Comparison of ENCODE assay signal across 14 cellular contexts in the genomic region with DNA sequence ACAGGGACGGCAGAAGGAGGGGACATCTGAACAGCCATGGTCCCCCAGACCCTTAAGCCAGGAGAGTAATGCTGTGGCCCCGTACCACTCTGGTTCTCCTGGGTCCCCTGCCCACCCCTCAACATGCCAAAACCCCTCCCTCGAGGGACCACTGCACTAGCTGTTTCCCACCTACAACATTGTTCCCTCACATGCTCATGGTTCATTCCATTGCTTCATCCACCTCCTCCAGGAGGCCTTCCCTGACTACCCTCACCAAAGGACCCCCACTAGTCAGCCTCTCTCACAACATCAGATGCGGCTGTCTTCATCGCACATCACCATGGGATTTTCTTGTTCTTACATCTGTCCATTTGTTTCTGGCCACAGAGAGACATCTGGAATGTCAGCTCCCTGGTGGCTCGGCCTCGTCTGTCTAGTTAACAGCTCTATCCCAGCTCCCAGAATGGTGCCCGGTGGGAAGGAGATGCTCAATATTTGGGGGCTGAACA. TPM values are rescaled to one million over a fixed set of nuclear protein-coding genes. Genes with fewer than 3 reads are reported as not detected.
A peak's percentile ranks its signal among the peaks of the same experiment; 100 is the strongest.
DNase-seq lines count a peak whose midpoint lies in the region; ATAC-seq and TF ChIP-seq lines count a peak whose summit lies in the region.
"Had no signal": no experiment of that assay in that cellular context is flagged by ENCODE, and none has a peak within 500 bp of the region (broad histone marks: within the 10 kb centered on the region; RNA-seq: fewer than 3 reads in every experiment).

No MANE protein-coding gene starts in this region.

- TF ChIP-seq CTCF in Caco-2 (IDR thresholded peaks at IDR 0.05; ENCODE audit: insufficient read depth in 1 of 2, low read depth in 1 of 2, low read length in 1 of 2, severe bottlenecking in 1 of 2, unreplicated experiment in 1 of 2) (no peak), body of pancreas (IDR thresholded peaks at IDR 0.05) (no peak), mesothelial cell of epicardium (IDR thresholded peaks at IDR 0.05; ENCODE audit: unreplicated experiment) (no peak), type B pancreatic cell (conservative IDR thresholded peaks at IDR 0.05) (no peak)

- peaks cover 24% of the 10 kb centered on the region for H3K36me3 Mint-ChIP-seq in Caco-2 (ENCODE audit: insufficient read depth, unreplicated experiment)
- no peaks in the 10 kb centered on the region for H3K36me3 Mint-ChIP-seq in mesothelial cell of epicardium
- H3K36me3 Mint-ChIP-seq in type B pancreatic cell = no peaks in the 10 kb centered on the region

- no TSS peak for BruUV-seq in Caco-2 (replicated peaks; lab: Mats Ljungman, UMichigan)

- no peaks in the 10 kb centered on the region for H3K36me3 ChIP-seq in Caco-2 (ENCODE audit: control insufficient read depth, insufficient read depth, low read length)
- no peaks in the 10 kb centered on the region for H3K36me3 ChIP-seq in body of pancreas (replicated peaks in 1 of 2; ENCODE audit: insufficient read depth in 1 of 2, low read depth in 2 of 2)
- H3K36me3 ChIP-seq: right lobe of liver had no signal

- WGBS in body of pancreas, 2 donors = 92 to 96% methylated on average over 7 to 8 of the region's 8 CpGs

- H3K4me3 Mint-ChIP-seq in Caco-2 (ENCODE audit: unreplicated experiment) = peak overlapping the region; percentile 95
- peak overlapping the region; percentile 92 for H3K4me3 Mint-ChIP-seq in mesothelial cell of epicardium
- peak overlapping the region; percentile 93 for H3K4me3 Mint-ChIP-seq in type B pancreatic cell

- no peak for TF ChIP-seq POLR2A in body of pancreas (IDR thresholded peaks at IDR 0.05)

- no peak overlapping the region for H3K27ac Mint-ChIP-seq in Caco-2 (ENCODE audit: unreplicated experiment)
- peak overlapping the region; percentile 76 for H3K27ac Mint-ChIP-seq in mesothelial cell of epicardium
- H3K27ac Mint-ChIP-seq in type B pancreatic cell = peak overlapping the region; percentile 64

- H3K27me3 Mint-ChIP-seq in Caco-2 (ENCODE audit: insufficient read depth, unreplicated experiment) (no peaks in the 10 kb centered on the region), mesothelial cell of epicardium (ENCODE audit: low read depth) (no peaks in the 10 kb centered on the region), type B pancreatic cell (no peaks in the 10 kb centered on the region)

- no peak for ATAC-seq in body of pancreas
- ATAC-seq in GM21423 (IDR thresholded peaks at IDR 0.05; ENCODE audit: unreplicated experiment) = no peak
- ATAC-seq: left lobe of liver had no signal

- H3K9me3 Mint-ChIP-seq in Caco-2 (ENCODE audit: unreplicated experiment) = no peaks in the 10 kb centered on the region
- no peaks in the 10 kb centered on the region for H3K9me3 Mint-ChIP-seq in mesothelial cell of epicardium
- H3K9me3 Mint-ChIP-seq in type B pancreatic cell = no peaks in the 10 kb centered on the region

- intact Hi-C loops in Caco-2 (cut with micrococcal nuclease; ENCODE audit: unreplicated experiment) (no loop called here), body of pancreas (cut with DNase I) (no loop called here)

- H3K27ac ChIP-seq in body of pancreas = peak overlapping the region in 3 of 4 donors; percentile 55 to 76 (median 68)

- POLR2A ChIA-PET in Caco-2 (lab: Charles Lee) = no interaction called here

- no peaks in the 10 kb centered on the region for H3K27me3 ChIP-seq in Caco-2 (replicated peaks; ENCODE audit: control insufficient read depth, insufficient read depth, low read length)
- H3K27me3 ChIP-seq in body of pancreas = no peaks in the 10 kb centered on the region
- H3K27me3 ChIP-seq: right lobe of liver had no signal

- no peak overlapping the region; the same call in 1 of the 2 replicates for H3K4me3 ChIP-seq in Caco-2 (ENCODE audit: low read depth, low read length)
- H3K4me3 ChIP-seq in body of pancreas = no peak overlapping the region

- no peaks in the 10 kb centered on the region for H3K9me3 ChIP-seq in Caco-2
- H3K9me3 ChIP-seq in body of pancreas = no peaks in the 10 kb centered on the region
- H3K9me3 ChIP-seq: right lobe of liver had no signal

- H3K4me1 ChIP-seq in Caco-2 = peaks cover 40% of the 10 kb centered on the region
- H3K4me1 ChIP-seq in body of pancreas = peaks cover 55% of the 10 kb centered on the region

- CTCF ChIA-PET in Caco-2 (lab: Charles Lee) = no interaction called here

- peaks cover 48% of the 10 kb centered on the region for H3K4me1 Mint-ChIP-seq in Caco-2 (ENCODE audit: low read depth, unreplicated experiment)
- peaks cover 67% of the 10 kb centered on the region for H3K4me1 Mint-ChIP-seq in mesothelial cell of epicardium
- H3K4me1 Mint-ChIP-seq in type B pancreatic cell (ENCODE audit: unreplicated experiment) = peaks cover 36% of the 10 kb centered on the region

- DNase-seq in Caco-2 (peak in 1 of 2 experiments; percentile 26), body of pancreas (no peak), mesothelial cell of epicardium (ENCODE audit: low spot score in 2 of 2, unreplicated experiment in 2 of 2) (no peak), type B pancreatic cell (ENCODE audit: extremely low spot score, unreplicated experiment) (no peak), NCI-H1105 (lab: John Stamatoyannopoulos, UW) (no peak), SW480 (ENCODE audit: low spot score) (no peak)
- DNase-seq: activated gamma-delta T cell; GF-D8; hippocampal formation; NCI-H1694 treated with DMSO at 0.1 percent for 48 hours; stimulated activated CD4-positive, alpha-beta T cell treated with anti-CD3 and anti-CD28 coated beads, Interleukin-4, amount 100 ng/mL, for 24 hours had no signal

RNA-seq across cellular contexts. Expression of a gene that starts 1.7 kb away (rescaled TPM):
- 111 and 122 TPM in 2 replicates for total RNA-seq in Caco-2 (2022)
- total RNA-seq in body of pancreas = 10 to 100 TPM; 33.0 to 36.1 TPM
- total RNA-seq in mesothelial cell of epicardium = 79.0 to 83.6 TPM (median 83.6 TPM) in 3 replicates
- 33.3 and 72.0 TPM in 2 replicates for total RNA-seq in type B pancreatic cell (ENCODE audit: low replicate concordance)

RNA-seq across cellular contexts. Expression of a gene that starts 22.1 kb away (rescaled TPM):
- total RNA-seq in Caco-2 (2022) (100 and 102 TPM in 2 replicates), body of pancreas (10 to 100 TPM; 34.9 to 77.3 TPM), mesothelial cell of epicardium (62.1 to 69.1 TPM (median 65.0 TPM) in 3 replicates), type B pancreatic cell (ENCODE audit: low replicate concordance) (63.0 and 70.5 TPM in 2 replicates)

RNA-seq across cellular contexts. Expression of a gene that starts 37.3 kb away (rescaled TPM):
- total RNA-seq in Caco-2 (2022) (50.9 and 54.2 TPM in 2 replicates), body of pancreas (10 to 100 TPM; 38.7 to 56.0 TPM), mesothelial cell of epicardium (43.5 to 48.3 TPM (median 47.4 TPM) in 3 replicates), type B pancreatic cell (ENCODE audit: low replicate concordance) (73.1 and 96.0 TPM in 2 replicates)

RNA-seq across cellular contexts. Expression of a gene that starts 37.4 kb away (rescaled TPM):
- total RNA-seq in Caco-2 (2022) (98.3 and 103 TPM in 2 replicates), body of pancreas (10 to 100 TPM; 13.5 to 19.4 TPM), mesothelial cell of epicardium (57.5 to 62.9 TPM (median 59.0 TPM) in 3 replicates), type B pancreatic cell (ENCODE audit: low replicate concordance) (68.2 and 73.7 TPM in 2 replicates)

RNA-seq across cellular contexts. Expression of a gene that starts 51.8 kb away (rescaled TPM):
- total RNA-seq in Caco-2 (2022) (9.1 and 11.8 TPM in 2 replicates), body of pancreas (10 to 100 TPM; 10.6 to 22.4 TPM), mesothelial cell of epicardium (30.6 to 31.9 TPM (median 31.3 TPM) in 3 replicates), type B pancreatic cell (ENCODE audit: low replicate concordance) (6.9 and 14.4 TPM in 2 replicates)
